1 cellular context compared by ENCODE assay signal in the genomic region with DNA sequence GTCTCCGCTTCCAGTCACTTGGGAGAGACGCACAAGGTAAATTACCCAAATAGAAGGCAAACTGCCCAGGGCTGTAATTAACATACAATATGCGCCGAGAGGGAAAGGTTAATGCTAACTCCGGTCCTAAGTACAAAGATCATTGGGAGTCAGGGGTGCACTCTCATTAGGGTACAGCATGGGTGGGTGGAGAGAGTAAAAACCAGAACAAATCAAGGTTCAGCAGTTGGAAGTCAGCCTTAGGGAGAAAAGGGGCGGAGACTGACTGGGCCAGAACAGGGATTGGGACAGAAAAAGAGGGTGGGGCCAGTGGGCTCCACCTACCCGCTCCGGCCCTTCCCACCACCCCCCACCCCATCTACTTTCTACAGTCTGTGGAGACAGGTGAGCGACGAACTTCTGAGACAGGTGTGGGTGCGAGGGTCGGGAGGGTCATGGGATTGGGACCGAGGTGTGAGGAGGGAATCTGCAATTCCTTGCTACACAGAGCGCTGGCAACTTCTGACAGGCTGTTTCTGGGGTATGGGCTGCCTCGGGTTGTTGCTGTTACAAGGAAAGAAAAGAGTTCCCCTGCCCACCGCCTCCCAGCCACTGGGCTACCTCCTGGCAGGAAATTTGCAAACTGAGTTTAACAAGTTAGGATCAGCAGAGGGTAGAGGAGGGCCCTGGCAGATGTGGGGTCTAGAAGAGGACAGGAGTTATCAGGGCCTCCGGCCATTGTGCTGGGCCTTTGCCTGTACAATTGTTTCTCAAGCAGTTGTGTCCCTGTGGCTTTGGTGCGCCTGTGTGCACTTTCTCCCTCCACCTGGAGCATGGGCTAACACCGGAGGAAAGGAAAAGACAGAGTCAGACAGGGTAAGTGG.
TF ChIP-seq lines count a peak whose summit lies in the region.

A gene (plus strand): TSS at position 368 of the 863 bp plus-strand sequence. CDS start 1,000 bp downstream, outside the sequence.

TF ChIP-seq in H1, 55 proteins besides CTCF, POLR2A, EP300 and RAD21:
- TF ChIP-seq SIN3A (conservative IDR thresholded peaks at IDR 0.05 in 1 of 2, IDR thresholded peaks at IDR 0.05 in 1 of 2; ENCODE audit: low read depth in 1 of 2, low read length in 2 of 2) = 0 out of 4 replicates have a peak, but pooled peaks of 1 of the 2 experiments have one; percentile 35
- TF ChIP-seq JUN (IDR thresholded peaks at IDR 0.05; ENCODE audit: low read depth, low read length) = no peak
- TF ChIP-seq, protein P1, sequence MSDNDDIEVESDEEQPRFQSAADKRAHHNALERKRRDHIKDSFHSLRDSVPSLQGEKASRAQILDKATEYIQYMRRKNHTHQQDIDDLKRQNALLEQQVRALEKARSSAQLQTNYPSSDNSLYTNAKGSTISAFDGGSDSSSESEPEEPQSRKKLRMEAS (IDR thresholded peaks at IDR 0.05) = peak; percentile 56
- TF ChIP-seq, protein P2, sequence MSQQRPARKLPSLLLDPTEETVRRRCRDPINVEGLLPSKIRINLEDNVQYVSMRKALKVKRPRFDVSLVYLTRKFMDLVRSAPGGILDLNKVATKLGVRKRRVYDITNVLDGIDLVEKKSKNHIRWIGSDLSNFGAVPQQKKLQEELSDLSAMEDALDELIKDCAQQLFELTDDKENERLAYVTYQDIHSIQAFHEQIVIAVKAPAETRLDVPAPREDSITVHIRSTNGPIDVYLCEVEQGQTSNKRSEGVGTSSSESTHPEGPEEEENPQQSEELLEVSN (IDR thresholded peaks at IDR 0.05) = peak; percentile 84
- no peak for TF ChIP-seq RXRA (IDR thresholded peaks at IDR 0.05; ENCODE audit: insufficient read depth, low read depth, low read length)
- TF ChIP-seq SIRT6 (IDR thresholded peaks at IDR 0.05; ENCODE audit: low read length) = no peak
- TF ChIP-seq SP1 (IDR thresholded peaks at IDR 0.05; ENCODE audit: low read depth, low read length) = peak; percentile 20; the same call in 1 of the 2 replicates
- TF ChIP-seq JUND (IDR thresholded peaks at IDR 0.05; ENCODE audit: low read length) = no peak
- TF ChIP-seq CREB1 (IDR thresholded peaks at IDR 0.05) = no peak
- no peak for TF ChIP-seq CBX5 (IDR thresholded peaks at IDR 0.05; ENCODE audit: low read depth, low read length)
- TF ChIP-seq HDAC2 (IDR thresholded peaks at IDR 0.05; ENCODE audit: borderline replicate concordance in 1 of 2, low read depth in 2 of 2, low read length in 2 of 2) = no peak
- no peak for TF ChIP-seq ZNF274 (IDR thresholded peaks at IDR 0.05; ENCODE audit: borderline replicate concordance, extremely low read depth, low read length)
- no peak for TF ChIP-seq PHF8 (conservative IDR thresholded peaks at IDR 0.05; ENCODE audit: low read depth, low read length)
- TF ChIP-seq CEBPB (IDR thresholded peaks at IDR 0.05; ENCODE audit: low read depth, low read length) = no peak
- TF ChIP-seq YY1 (IDR thresholded peaks at IDR 0.05; ENCODE audit: low read depth, low read length) = no peak
- no peak for TF ChIP-seq GTF2F1 (IDR thresholded peaks at IDR 0.05; ENCODE audit: borderline replicate concordance, low read depth, low read length)
- no peak for TF ChIP-seq CBX8 (IDR thresholded peaks at IDR 0.05; ENCODE audit: borderline replicate concordance, low read depth, low read length)
- no peak for TF ChIP-seq EGR1 (IDR thresholded peaks at IDR 0.05; ENCODE audit: borderline replicate concordance, low read depth, low read length)
- TF ChIP-seq POU5F1 (IDR thresholded peaks at IDR 0.05; ENCODE audit: low read depth, low read length) = no peak
- no peak for TF ChIP-seq RNF2 (IDR thresholded peaks at IDR 0.05; ENCODE audit: borderline replicate concordance, low read depth, low read length, missing control alignments, poor library complexity, severe bottlenecking)
- no peak for TF ChIP-seq FOSL1 (IDR thresholded peaks at IDR 0.05; ENCODE audit: insufficient read depth, low read depth, low read length)
- no peak for TF ChIP-seq SAP30 (IDR thresholded peaks at IDR 0.05; ENCODE audit: insufficient read depth, insufficient replicate concordance, low read length)
- no peak; the same call in 1 of the 2 replicates for TF ChIP-seq TAF1 (IDR thresholded peaks at IDR 0.05; ENCODE audit: low read depth, low read length)
- TF ChIP-seq GABPA (IDR thresholded peaks at IDR 0.05; ENCODE audit: borderline replicate concordance, insufficient read depth, low read length) = no peak
- no peak for TF ChIP-seq TCF12 (IDR thresholded peaks at IDR 0.05; ENCODE audit: low read depth, low read length)
- TF ChIP-seq EZH2 (IDR thresholded peaks at IDR 0.05; ENCODE audit: low read depth, low read length, severe bottlenecking) = no peak
- no peak for TF ChIP-seq BCL11A (IDR thresholded peaks at IDR 0.05; ENCODE audit: low read depth in 2 of 2, low read length in 2 of 2)
- no peak for TF ChIP-seq POLR2AphosphoS5 (IDR thresholded peaks at IDR 0.05; ENCODE audit: low read depth, low read length)
- no peak for TF ChIP-seq SUZ12 (IDR thresholded peaks at IDR 0.05; ENCODE audit: low read length)
- TF ChIP-seq CTBP2 (IDR thresholded peaks at IDR 0.05; ENCODE audit: borderline replicate concordance, insufficient read depth, insufficient read length, low read length) = no peak
- TF ChIP-seq TBP (IDR thresholded peaks at IDR 0.05; ENCODE audit: low read depth, low read length) = no peak
- TF ChIP-seq RBBP5 (IDR thresholded peaks at IDR 0.05; ENCODE audit: borderline replicate concordance, low read depth, low read length) = 0 out of 2 replicates have a peak, but pooled peaks have one; percentile 46
- no peak for TF ChIP-seq NRF1 (IDR thresholded peaks at IDR 0.05; ENCODE audit: low read depth, low read length)
